Comparison of ENCODE assay signal across 27 cellular contexts in the genomic region with DNA sequence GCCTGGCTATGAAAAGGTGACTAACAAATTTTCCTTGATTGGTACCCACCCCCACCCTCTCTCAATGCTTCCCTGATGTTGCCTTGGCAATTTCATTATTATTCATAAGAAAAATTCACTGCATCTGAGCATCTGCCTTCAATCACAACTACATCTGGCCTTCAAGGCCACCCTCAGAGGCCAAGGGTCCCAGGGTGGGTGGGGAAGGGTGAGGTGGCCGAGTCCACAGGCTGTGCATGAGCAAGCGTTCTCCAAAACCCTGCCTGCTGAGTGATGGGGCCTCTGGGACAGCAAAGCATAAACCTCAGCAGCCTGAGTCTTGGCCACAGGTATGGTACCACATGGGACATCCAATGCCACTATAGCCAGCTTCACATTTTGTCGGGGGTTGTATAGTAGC.
"Had no signal": no experiment of that assay in that cellular context is flagged by ENCODE, and none has a peak within 500 bp of the region (broad histone marks: within the 10 kb centered on the region; RNA-seq: fewer than 3 reads in every experiment).

No MANE protein-coding gene starts in this region.

- H3K36me3 Mint-ChIP-seq: stimulated activated effector memory CD8-positive, alpha-beta T cell treated with anti-CD3 and anti-CD28 coated beads, Interleukin-12 subunit alpha, Interleukin-12 subunit beta, amount 100 ng/mL, for 72 hours; stimulated activated memory B cell treated with anti-CD40 and anti-IgM and Interleukin-4, amounts not matched to agents 10 μg/mL and 1 μg/mL and 100 μg/mL, for 72 hours; stimulated activated naive B cell treated with anti-CD40 and anti-IgM and Interleukin-4, amounts not matched to agents 10 μg/mL and 1 μg/mL and 100 μg/mL, for 72 hours; type B pancreatic cell had no signal

- H3K27ac Mint-ChIP-seq: stimulated activated effector memory CD8-positive, alpha-beta T cell treated with anti-CD3 and anti-CD28 coated beads, Interleukin-12 subunit alpha, Interleukin-12 subunit beta, amount 100 ng/mL, for 72 hours; stimulated activated memory B cell treated with anti-CD40 and anti-IgM and Interleukin-4, amounts not matched to agents 10 μg/mL and 1 μg/mL and 100 μg/mL, for 72 hours; stimulated activated naive B cell treated with anti-CD40 and anti-IgM and Interleukin-4, amounts not matched to agents 10 μg/mL and 1 μg/mL and 100 μg/mL, for 72 hours; stimulated activated naive CD8-positive, alpha-beta T cell treated with anti-CD3 and anti-CD28 coated beads, Interleukin-15, amount 100 ng/mL, for 72 hours; stimulated activated naive CD8-positive, alpha-beta T cell treated with anti-CD3 and anti-CD28 coated beads, Interleukin-15, Interleukin-2, amounts not matched to agents 100 ng/mL and 50 ng/mL, for 24 hours; type B pancreatic cell had no signal

- H3K27ac ChIP-seq: stomach, suprapubic skin, testis, thoracic aorta, thyroid gland, tibial artery, tibial nerve, transverse colon, upper lobe of left lung, upper lobe of right lung, uterus, vagina had no signal

- H3K27me3 ChIP-seq: testis, thyroid gland, tibial artery, tibial nerve, upper lobe of left lung, upper lobe of right lung, uterus, vagina had no signal

- H3K9me3 ChIP-seq: stomach, suprapubic skin, testis, thoracic aorta, thyroid gland, tibial artery, tibial nerve, transverse colon, upper lobe of left lung, upper lobe of right lung, uterus, vagina had no signal

- H3K9me3 Mint-ChIP-seq: stimulated activated effector memory CD8-positive, alpha-beta T cell treated with anti-CD3 and anti-CD28 coated beads, Interleukin-12 subunit alpha, Interleukin-12 subunit beta, amount 100 ng/mL, for 72 hours; stimulated activated memory B cell treated with anti-CD40 and anti-IgM and Interleukin-4, amounts not matched to agents 10 μg/mL and 1 μg/mL and 100 μg/mL, for 72 hours; stimulated activated naive B cell treated with anti-CD40 and anti-IgM and Interleukin-4, amounts not matched to agents 10 μg/mL and 1 μg/mL and 100 μg/mL, for 72 hours; stimulated activated naive CD8-positive, alpha-beta T cell treated with anti-CD3 and anti-CD28 coated beads, Interleukin-15, amount 100 ng/mL, for 72 hours; stimulated activated naive CD8-positive, alpha-beta T cell treated with anti-CD3 and anti-CD28 coated beads, Interleukin-15, Interleukin-2, amounts not matched to agents 100 ng/mL and 50 ng/mL, for 24 hours; type B pancreatic cell had no signal

- DNase-seq: stimulated activated CD4-positive, alpha-beta T cell treated with anti-CD3 and anti-CD28 coated beads, Interleukin-2, amount 100 ng/mL, for 48 hours; stimulated activated CD4-positive, alpha-beta T cell treated with anti-CD3 and anti-CD28 coated beads, Interleukin-4, amount 100 ng/mL, for 1 hour; stimulated activated CD4-positive, alpha-beta T cell treated with anti-CD3 and anti-CD28 coated beads, Interleukin-4, amount 100 ng/mL, for 24 hours; stimulated activated CD4-positive, alpha-beta T cell treated with anti-CD3 and anti-CD28 coated beads, Interleukin-4, amount 100 ng/mL, for 4 hours; stimulated activated CD8-positive, alpha-beta memory T cell treated with anti-CD3 and anti-CD28 coated beads, Interleukin-4, amount 100 ng/mL, for 48 hours; stimulated activated naive B cell treated with anti-CD40 and anti-IgM and Interleukin-4, amounts not matched to agents 10 μg/mL and 1 μg/mL and 100 μg/mL, for 72 hours; stimulated activated naive CD4-positive, alpha-beta T cell; stimulated activated naive CD4-positive, alpha-beta T cell treated with Interleukin-2 at 50 U/mL for 16 hours; stimulated activated naive CD8-positive, alpha-beta T cell treated with anti-CD3 and anti-CD28 coated beads, Interleukin-15, amount 100 ng/mL, for 72 hours; stimulated activated naive CD8-positive, alpha-beta T cell treated with anti-CD3 and anti-CD28 coated beads, Interleukin-15, Interleukin-2, amounts not matched to agents 100 U/mL and 50 U/mL, for 24 hours; stomach; testis; thyroid gland; tibial artery; transverse colon; trophoblast cell; upper lobe of left lung; upper lobe of right lung had no signal

- ATAC-seq: stimulated activated effector memory CD8-positive, alpha-beta T cell treated with anti-CD3 and anti-CD28 coated beads, Interleukin-12 subunit alpha, Interleukin-12 subunit beta, amount 100 ng/mL, for 72 hours; stimulated activated memory B cell treated with anti-CD40 and anti-IgM and Interleukin-4, amounts not matched to agents 10 μg/mL and 1 μg/mL and 100 μg/mL, for 72 hours; stimulated activated naive B cell treated with anti-CD40 and anti-IgM and Interleukin-4, amounts not matched to agents 10 μg/mL and 1 μg/mL and 100 μg/mL, for 72 hours; stimulated activated naive CD8-positive, alpha-beta T cell treated with anti-CD3 and anti-CD28 coated beads, Interleukin-15, amount 100 ng/mL, for 72 hours; stimulated activated naive CD8-positive, alpha-beta T cell treated with anti-CD3 and anti-CD28 coated beads, Interleukin-15, Interleukin-2, amounts not matched to agents 100 U/mL and 50 U/mL, for 24 hours; upper lobe of right lung had no signal

- H3K4me1 ChIP-seq: stomach, testis, thyroid gland, transverse colon, upper lobe of left lung, upper lobe of right lung, uterus, vagina had no signal

- H3K4me3 ChIP-seq: stomach, suprapubic skin, testis, thoracic aorta, thyroid gland, tibial artery, tibial nerve, transverse colon, upper lobe of left lung, upper lobe of right lung, uterus, vagina had no signal

- H3K36me3 ChIP-seq: stomach, suprapubic skin, thoracic aorta, thyroid gland, tibial artery, tibial nerve, transverse colon, upper lobe of left lung, upper lobe of right lung, uterus, vagina had no signal
